30 cellular contexts compared by ENCODE assay signal in genomic region chr14:100866666-100867630, GRCh38. TPM values are rescaled to one million over a fixed set of nuclear protein-coding genes. Genes with fewer than 3 reads are reported as not detected.
DNase-seq lines count a peak whose midpoint lies in the region; ATAC-seq and TF ChIP-seq lines count a peak whose summit lies in the region.
"Had no signal": no experiment of that assay in that cellular context is flagged by ENCODE, and none has a peak within 500 bp of the region (broad histone marks: within the 10 kb centered on the region; RNA-seq: fewer than 3 reads in every experiment).

No MANE protein-coding gene starts in this region.

- peak; percentile 53 for DNase-seq in activated effector memory CD4-positive, alpha-beta T cell treated with anti-CD3 and anti-CD28 coated beads, Interleukin-2, amount 50 U/mL, for 16 hours
- no peak for DNase-seq in activated effector memory CD4-positive, alpha-beta T cell treated with Interleukin-2 at 50 U/mL for 16 hours
- DNase-seq in dorsolateral prefrontal cortex, result peak in 6 of 10 donors; percentile 43 to 77 (median 58)
- peak in 2 of 3 donors; percentile 11 to 19 for DNase-seq in mucosa of descending colon
- DNase-seq in sigmoid colon, result peak; percentile 45
- no peak for DNase-seq in glomerular visceral epithelial cell (ENCODE audit: extremely low spot score)
- no peak for DNase-seq in activated CD8-positive, alpha-beta T cell treated with anti-CD3 and anti-CD28 coated beads for 36 hours
- DNase-seq: 8988T; activated CD4-positive, alpha-beta T cell treated with anti-CD3 and anti-CD28 coated beads for 4 hours; activated CD8-positive, alpha-beta memory T cell treated with anti-CD3 and anti-CD28 coated beads for 24 hours; activated T-cell treated with anti-CD3 and anti-CD28 coated beads, Interleukin-2, amount 50 U/mL, for 1 hour; dermis blood vessel endothelial cell; DND-41; esophagus squamous epithelium; foreskin melanocyte; NCI-H446; NCI-H774; SJCRH30; stimulated activated naive CD8-positive, alpha-beta T cell treated with anti-CD3 and anti-CD28 coated beads, Interleukin-15, Interleukin-2, amounts not matched to agents 100 U/mL and 50 U/mL, for 24 hours; SW 1271; testis had no signal

- H3K4me1 ChIP-seq in mucosa of descending colon (ENCODE audit: low read depth) (no peaks in the 10 kb centered on the region), sigmoid colon (no peaks in the 10 kb centered on the region)
- H3K4me1 ChIP-seq: esophagus squamous epithelium, Peyer's patch, SJCRH30, testis had no signal

- H3K27ac ChIP-seq in dorsolateral prefrontal cortex, result peak overlapping the region in 4 of 59 donors; percentile 20 to 58 (median 34)
- H3K27ac ChIP-seq in sigmoid colon, result no peak overlapping the region
- H3K27ac ChIP-seq: esophagus squamous epithelium, hepatocyte, Peyer's patch, SJCRH30, testis, VCaP had no signal

- H3K27me3 ChIP-seq in dorsolateral prefrontal cortex (no peaks in the 10 kb centered on the region), sigmoid colon (peaks cover 0 to 4% (median 0%) of the 10 kb centered on the region in 3 donors)
- H3K27me3 ChIP-seq: esophagus squamous epithelium, hepatocyte, Peyer's patch, SJCRH30, testis had no signal

- H3K27ac Mint-ChIP-seq in activated CD8-positive, alpha-beta T cell treated with anti-CD3 and anti-CD28 coated beads for 36 hours, result no peak overlapping the region
- H3K27ac Mint-ChIP-seq: CD4-positive, alpha-beta T cell; IgD-negative memory B cell; memory B cell had no signal

- H3K36me3 Mint-ChIP-seq in activated CD8-positive, alpha-beta T cell treated with anti-CD3 and anti-CD28 coated beads for 36 hours (ENCODE audit: low read depth), result no peaks in the 10 kb centered on the region
- H3K36me3 Mint-ChIP-seq: IgD-negative memory B cell, memory B cell had no signal

- no peak for TF ChIP-seq EP300 in sigmoid colon (IDR thresholded peaks at IDR 0.05)

- H3K36me3 ChIP-seq in mucosa of descending colon (ENCODE audit: low read depth), result no peaks in the 10 kb centered on the region
- no peaks in the 10 kb centered on the region for H3K36me3 ChIP-seq in sigmoid colon
- H3K36me3 ChIP-seq: esophagus squamous epithelium, Peyer's patch had no signal

- TF ChIP-seq POLR2A in sigmoid colon (IDR thresholded peaks at IDR 0.05), result no peak

- POLR2A ChIA-PET in activated CD8-positive, alpha-beta T cell treated with anti-CD3 and anti-CD28 coated beads for 36 hours (lab: Charles Lee), result no interaction called here

- H3K9me3 ChIP-seq in mucosa of descending colon (no peaks in the 10 kb centered on the region), sigmoid colon (no peaks in the 10 kb centered on the region)
- H3K9me3 ChIP-seq: esophagus squamous epithelium, Peyer's patch, SJCRH30, testis had no signal

- no peaks in the 10 kb centered on the region for H3K9me3 Mint-ChIP-seq in activated CD8-positive, alpha-beta T cell treated with anti-CD3 and anti-CD28 coated beads for 36 hours
- H3K9me3 Mint-ChIP-seq: CD4-positive, alpha-beta T cell had no signal

- TF ChIP-seq CTCF in dorsolateral prefrontal cortex (IDR thresholded peaks at IDR 0.05 in 54 of 56, conservative IDR thresholded peaks at IDR 0.05 in 2 of 56; ENCODE audit: low read depth in 1 of 56, partially characterized antibody in 56 of 56) (no peak), mucosa of descending colon (IDR thresholded peaks at IDR 0.05) (no peak), sigmoid colon (IDR thresholded peaks at IDR 0.05) (no peak)
- no peak for TF ChIP-seq CTCF in activated CD8-positive, alpha-beta T cell treated with anti-CD3 and anti-CD28 coated beads for 36 hours (IDR thresholded peaks at IDR 0.05)

- H3K4me1 Mint-ChIP-seq in activated CD8-positive, alpha-beta T cell treated with anti-CD3 and anti-CD28 coated beads for 36 hours (ENCODE audit: low read depth), result no peaks in the 10 kb centered on the region

- intact Hi-C loops in dorsolateral prefrontal cortex (cut with DNase I) (no loop called here), mucosa of descending colon (cut with DNase I, micrococcal nuclease) (no loop called here), sigmoid colon (cut with DNase I) (no loop called here)
- intact Hi-C loops in activated CD8-positive, alpha-beta T cell treated with anti-CD3 and anti-CD28 coated beads for 36 hours (cut with micrococcal nuclease), result no loop called here

- no peak overlapping the region for H3K4me3 Mint-ChIP-seq in activated CD8-positive, alpha-beta T cell treated with anti-CD3 and anti-CD28 coated beads for 36 hours
- H3K4me3 Mint-ChIP-seq: CD4-positive, alpha-beta T cell; IgD-negative memory B cell; memory B cell had no signal

- H3K27me3 Mint-ChIP-seq in activated CD8-positive, alpha-beta T cell treated with anti-CD3 and anti-CD28 coated beads for 36 hours, result no peaks in the 10 kb centered on the region
- H3K27me3 Mint-ChIP-seq: CD4-positive, alpha-beta T cell; IgD-negative memory B cell had no signal

- ATAC-seq in mucosa of descending colon (no peak), esophagus mucosa (no peak)
- no peak for ATAC-seq in activated CD8-positive, alpha-beta T cell treated with anti-CD3 and anti-CD28 coated beads for 36 hours
- ATAC-seq: HCT116; stimulated activated naive CD8-positive, alpha-beta T cell treated with anti-CD3 and anti-CD28 coated beads, Interleukin-15, Interleukin-2, amounts not matched to agents 100 U/mL and 50 U/mL, for 24 hours had no signal

- 87% methylated on average over 18 of the region's 18 CpGs for WGBS in sigmoid colon, 2 donors

- CTCF ChIA-PET in activated CD8-positive, alpha-beta T cell treated with anti-CD3 and anti-CD28 coated beads for 36 hours (lab: Charles Lee), result no interaction called here

- H3K4me3 ChIP-seq in dorsolateral prefrontal cortex (no peak overlapping the region), mucosa of descending colon (no peak overlapping the region), sigmoid colon (no peak overlapping the region)
- H3K4me3 ChIP-seq: esophagus squamous epithelium, hepatocyte, Peyer's patch, SJCRH30, testis had no signal

RNA-seq across cellular contexts. Expression of gene RTL1, which starts 36.6 kb away (rescaled TPM):
- total RNA-seq in dorsolateral prefrontal cortex, result under 1 TPM in 83 of 120 experiments, not detected in 37; 0.08 to 0.47 (median 0.18) TPM
- total RNA-seq in mucosa of descending colon, result not detected
- not detected for total RNA-seq in sigmoid colon
- not detected for polyA plus RNA-seq in sigmoid colon
- not detected for total RNA-seq in activated CD8-positive, alpha-beta T cell treated with anti-CD3 and anti-CD28 coated beads for 36 hours
- total RNA-seq in esophagus mucosa, result not detected
- total RNA-seq: CD4-positive, alpha-beta T cell; dermis blood vessel endothelial cell; esophagus squamous epithelium; Peyer's patch; pulmonary artery endothelial cell had no signal
- polyA plus RNA-seq: IgD-negative memory B cell had no signal

RNA-seq across cellular contexts. Expression of gene MEG3, which starts 41.0 kb away (rescaled TPM):
- total RNA-seq in dorsolateral prefrontal cortex (1,000 to 10,000 TPM in 78 of 120 experiments, 100 to 1,000 TPM in 42; 389 to 2,448 (median 1,078) TPM), mucosa of descending colon (10 to 100 TPM; 13.8 to 32.2 (median 16.4) TPM), sigmoid colon (100 to 1,000 TPM in 1 of 4 donors, 10 to 100 TPM in 3; 28.0 to 168 (median 36.6) TPM), esophagus mucosa (7.4 TPM)
- 10 to 100 TPM in 1 of 3 donors, 1 to 10 TPM in 2; 3.5 to 18.0 (median 7.8) TPM for polyA plus RNA-seq in sigmoid colon
- total RNA-seq in activated CD8-positive, alpha-beta T cell treated with anti-CD3 and anti-CD28 coated beads for 36 hours, result not detected
- total RNA-seq: CD4-positive, alpha-beta T cell; hepatocyte had no signal
- polyA plus RNA-seq: hepatocyte, IgD-negative memory B cell had no signal

Comparison
In these comparisons a context has a peak if more than half of its experiments do, and no peak if none do; other contexts are left out.
1. DNase-seq: peak in activated effector memory CD4-positive, alpha-beta T cell treated with anti-CD3 and anti-CD28 coated beads, Interleukin-2, amount 50 U/mL, for 16 hours (single experiment), dorsolateral prefrontal cortex (6 of 10), mucosa of descending colon (2 of 3) and sigmoid colon (single experiment); none in activated effector memory CD4-positive, alpha-beta T cell treated with Interleukin-2 at 50 U/mL for 16 hours (single experiment), glomerular visceral epithelial cell (single experiment) and activated CD8-positive, alpha-beta T cell treated with anti-CD3 and anti-CD28 coated beads for 36 hours (single experiment).